In genomic region chr1:98121661-98122060, GRCh38 we compare ENCODE assay signal across 14 cellular contexts.
"Had no signal": no experiment of that assay in that cellular context is flagged by ENCODE, and none has a peak within 500 bp of the region (broad histone marks: within the 10 kb centered on the region; RNA-seq: fewer than 3 reads in every experiment).

No MANE protein-coding gene starts in this region.

- FAIRE-seq: endometrium had no signal

- H3K4me3 ChIP-seq: lung, mucosa of descending colon, smooth muscle cell had no signal

- H3K36me3 Mint-ChIP-seq: naive thymus-derived CD8-positive, alpha-beta T cell had no signal

- H3K27ac Mint-ChIP-seq: naive thymus-derived CD8-positive, alpha-beta T cell had no signal

- H3K27me3 ChIP-seq: foreskin keratinocyte had no signal

- H3K27ac ChIP-seq: foreskin keratinocyte had no signal

- H3K9me3 ChIP-seq: mucosa of descending colon had no signal

- H3K4me1 Mint-ChIP-seq: naive thymus-derived CD8-positive, alpha-beta T cell; neural crest cell had no signal

- H3K4me3 Mint-ChIP-seq: naive thymus-derived CD8-positive, alpha-beta T cell; neural crest cell had no signal

- DNase-seq: effector memory CD4-positive, alpha-beta T cell; foreskin keratinocyte; left colon; left ventricle myocardium superior; mucosa of descending colon; naive thymus-derived CD8-positive, alpha-beta T cell; posterior cingulate gyrus; stimulated activated CD4-positive, alpha-beta T cell treated with anti-CD3 and anti-CD28 coated beads, Interleukin-2, amount 100 ng/mL, for 48 hours; stimulated activated naive CD4-positive, alpha-beta T cell treated with Interleukin-2 at 50 U/mL for 16 hours; trophoblast cell had no signal

- H3K4me1 ChIP-seq: foreskin keratinocyte had no signal

- H3K9me3 Mint-ChIP-seq: neural crest cell had no signal

- H3K4me2 ChIP-seq: smooth muscle cell had no signal
